In genomic region chr1:163074716-163075284, GRCh38 we compare ENCODE assay signal across 21 cellular contexts. TPM values are rescaled to one million over a fixed set of nuclear protein-coding genes. Genes with fewer than 3 reads are reported as not detected.
"Had no signal": no experiment of that assay in that cellular context is flagged by ENCODE, and none has a peak within 500 bp of the region (broad histone marks: within the 10 kb centered on the region; RNA-seq: fewer than 3 reads in every experiment).

No MANE protein-coding gene starts in this region.

- H3K36me3 ChIP-seq: Peyer's patch, SJSA1 had no signal

- H3K4me3 ChIP-seq: Peyer's patch, SJSA1 had no signal

- DNase-seq: activated CD4-positive, alpha-beta memory T cell treated with anti-CD3 and anti-CD28 coated beads for 36 hours; activated CD4-positive, alpha-beta T cell treated with anti-CD3 and anti-CD28 coated beads, Interleukin-2, amount 10 ng/mL, durations not matched to agents 7 days and 5 days; activated CD4-positive, CD25-positive, alpha-beta regulatory T cell; activated CD8-positive, alpha-beta memory T cell treated with anti-CD3 and anti-CD28 coated beads for 24 hours; activated gamma-delta T cell; activated naive CD4-positive, alpha-beta T cell treated with anti-CD3 and anti-CD28 coated beads for 36 hours; activated T-cell treated with anti-CD3 and anti-CD28 coated beads, Interleukin-2, amount 50 U/mL, for 4 hours; amygdala; central memory CD4-positive, alpha-beta T cell; Kasumi-1; KBM-7; NCI-H1105 treated with DMSO at 0.1 percent for 48 hours; NCI-H1436 treated with DMSO at 0.1 percent for 48 hours; NCI-H187; NCI-H2081; NCI-H524; Peyer's patch; SHP77; T-helper 17 cell; T-helper 9 cell had no signal

- H3K27ac ChIP-seq: Peyer's patch, SJSA1 had no signal

- H3K27me3 ChIP-seq: Peyer's patch, SJSA1 had no signal

- H3K9me3 ChIP-seq: Peyer's patch, SJSA1 had no signal

- H3K4me1 ChIP-seq: Peyer's patch had no signal

RNA-seq across cellular contexts. Expression of gene RGS4, which starts 5.6 kb away (rescaled TPM):
- total RNA-seq: activated CD4-positive, alpha-beta memory T cell treated with anti-CD3 and anti-CD28 coated beads for 36 hours; activated CD4-positive, alpha-beta T cell treated with anti-CD3 and anti-CD28 coated beads, Interleukin-2, amount 10 ng/mL, durations not matched to agents 7 days and 5 days; activated naive CD4-positive, alpha-beta T cell treated with anti-CD3 and anti-CD28 coated beads for 36 hours; activated T-cell treated with anti-CD3 and anti-CD28 coated beads, Interleukin-2, amount 50 U/mL, for 4 hours; T-helper 17 cell had no signal
